In genomic region chr22:21045585-21046294, GRCh38 we compare ENCODE assay signal across 7 cellular contexts. TPM values are rescaled to one million over a fixed set of nuclear protein-coding genes. Genes with fewer than 3 reads are reported as not detected.
DNase-seq lines count a peak whose midpoint lies in the region; ATAC-seq and TF ChIP-seq lines count a peak whose summit lies in the region.

Gene LRRC74B (plus strand): TSS chr22:21045946. CDS start chr22:21045987, 41 bp downstream.

- H3K36me3 Mint-ChIP-seq in activated CD8-positive, alpha-beta T cell treated with anti-CD3 and anti-CD28 coated beads for 36 hours (ENCODE audit: low read depth): no peaks in the 10 kb centered on the region

- peaks cover 19% of the 10 kb centered on the region for H3K27me3 Mint-ChIP-seq in activated CD8-positive, alpha-beta T cell treated with anti-CD3 and anti-CD28 coated beads for 36 hours

- POLR2A ChIA-PET in activated CD8-positive, alpha-beta T cell treated with anti-CD3 and anti-CD28 coated beads for 36 hours (lab: Charles Lee): no interaction called here

- peak; percentile 77 for ATAC-seq in GM18907 (IDR thresholded peaks at IDR 0.05; ENCODE audit: unreplicated experiment)
- ATAC-seq in HG03460 (IDR thresholded peaks at IDR 0.05; ENCODE audit: unreplicated experiment): peak; percentile 82
- peak; percentile 98 for ATAC-seq in activated CD8-positive, alpha-beta T cell treated with anti-CD3 and anti-CD28 coated beads for 36 hours

- DNase-seq in NCI-H69 (lab: John Stamatoyannopoulos, UW): peak; percentile 93
- DNase-seq in activated CD8-positive, alpha-beta T cell treated with anti-CD3 and anti-CD28 coated beads for 36 hours: peak; percentile 83
- peak; percentile 21 for DNase-seq in effector CD4-positive, alpha-beta T cell
- DNase-seq in lower leg skin (ENCODE audit: low spot score in 2 of 2): peak; percentile 68 to 94
- DNase-seq in stimulated activated CD4-positive, alpha-beta T cell treated with anti-CD3 and anti-CD28 coated beads, Interleukin-4, amount 100 ng/mL, for 4 hours: peak; percentile 49 to 63

- peaks cover 15% of the 10 kb centered on the region for H3K4me1 Mint-ChIP-seq in activated CD8-positive, alpha-beta T cell treated with anti-CD3 and anti-CD28 coated beads for 36 hours (ENCODE audit: low read depth)

- no peak for TF ChIP-seq POLR2A in lower leg skin (IDR thresholded peaks at IDR 0.05)

- H3K4me3 ChIP-seq in lower leg skin (ENCODE audit: low read depth, poor library complexity, severe bottlenecking): no peak within 1 kb of the TSS

- 11 to 12% methylated on average over 30 to 46 of the region's 47 CpGs for WGBS in lower leg skin, 2 donors

- no peak for TF ChIP-seq CTCF in activated CD8-positive, alpha-beta T cell treated with anti-CD3 and anti-CD28 coated beads for 36 hours (IDR thresholded peaks at IDR 0.05)
- no peak for TF ChIP-seq CTCF in lower leg skin (IDR thresholded peaks at IDR 0.05)

- peak within 1 kb of the TSS; percentile 47 for H3K4me3 Mint-ChIP-seq in activated CD8-positive, alpha-beta T cell treated with anti-CD3 and anti-CD28 coated beads for 36 hours

- no peaks in the 10 kb centered on the region for H3K9me3 Mint-ChIP-seq in activated CD8-positive, alpha-beta T cell treated with anti-CD3 and anti-CD28 coated beads for 36 hours

- CTCF ChIA-PET in activated CD8-positive, alpha-beta T cell treated with anti-CD3 and anti-CD28 coated beads for 36 hours (lab: Charles Lee): interaction anchor here (1.5 kb wide), 1 partner anchor 25 kb away, joined by 5 read pairs; no protein-coding TSS in a partner anchor

- intact Hi-C loops in activated CD8-positive, alpha-beta T cell treated with anti-CD3 and anti-CD28 coated beads for 36 hours (cut with micrococcal nuclease): loop anchor here (10.0 kb wide), 1 partner anchor 49 kb away; no protein-coding TSS in a partner anchor
- intact Hi-C loops in lower leg skin (cut with DNase I; ENCODE audit: low total_unique reads): no loop called here

- H3K27ac Mint-ChIP-seq in activated CD8-positive, alpha-beta T cell treated with anti-CD3 and anti-CD28 coated beads for 36 hours: peak within 1 kb of the TSS; percentile 66

RNA-seq across cellular contexts. Expression of gene LRRC74B, which starts in this region (rescaled TPM):
- total RNA-seq in activated CD8-positive, alpha-beta T cell treated with anti-CD3 and anti-CD28 coated beads for 36 hours: not detected
- total RNA-seq in lower leg skin: not detected

Comparison
In these comparisons a context has a peak if more than half of its experiments do, and no peak if none do; other contexts are left out.
1. Peak in DNase-seq and ATAC-seq in activated CD8-positive, alpha-beta T cell treated with anti-CD3 and anti-CD28 coated beads for 36 hours; RNA of the gene not detected or under 1 TPM.
2. Peak in DNase-seq in lower leg skin; RNA of the gene not detected or under 1 TPM.
3. DNase-seq: peak in every context shown above with its lines; median percentile 93 in NCI-H69; 83 in activated CD8-positive, alpha-beta T cell treated with anti-CD3 and anti-CD28 coated beads for 36 hours; 81 in lower leg skin; 56 in stimulated activated CD4-positive, alpha-beta T cell treated with anti-CD3 and anti-CD28 coated beads, Interleukin-4, amount 100 ng/mL, for 4 hours; 21 in effector CD4-positive, alpha-beta T cell.